Comparison of ENCODE assay signal across 1 cellular context in the genomic region with DNA sequence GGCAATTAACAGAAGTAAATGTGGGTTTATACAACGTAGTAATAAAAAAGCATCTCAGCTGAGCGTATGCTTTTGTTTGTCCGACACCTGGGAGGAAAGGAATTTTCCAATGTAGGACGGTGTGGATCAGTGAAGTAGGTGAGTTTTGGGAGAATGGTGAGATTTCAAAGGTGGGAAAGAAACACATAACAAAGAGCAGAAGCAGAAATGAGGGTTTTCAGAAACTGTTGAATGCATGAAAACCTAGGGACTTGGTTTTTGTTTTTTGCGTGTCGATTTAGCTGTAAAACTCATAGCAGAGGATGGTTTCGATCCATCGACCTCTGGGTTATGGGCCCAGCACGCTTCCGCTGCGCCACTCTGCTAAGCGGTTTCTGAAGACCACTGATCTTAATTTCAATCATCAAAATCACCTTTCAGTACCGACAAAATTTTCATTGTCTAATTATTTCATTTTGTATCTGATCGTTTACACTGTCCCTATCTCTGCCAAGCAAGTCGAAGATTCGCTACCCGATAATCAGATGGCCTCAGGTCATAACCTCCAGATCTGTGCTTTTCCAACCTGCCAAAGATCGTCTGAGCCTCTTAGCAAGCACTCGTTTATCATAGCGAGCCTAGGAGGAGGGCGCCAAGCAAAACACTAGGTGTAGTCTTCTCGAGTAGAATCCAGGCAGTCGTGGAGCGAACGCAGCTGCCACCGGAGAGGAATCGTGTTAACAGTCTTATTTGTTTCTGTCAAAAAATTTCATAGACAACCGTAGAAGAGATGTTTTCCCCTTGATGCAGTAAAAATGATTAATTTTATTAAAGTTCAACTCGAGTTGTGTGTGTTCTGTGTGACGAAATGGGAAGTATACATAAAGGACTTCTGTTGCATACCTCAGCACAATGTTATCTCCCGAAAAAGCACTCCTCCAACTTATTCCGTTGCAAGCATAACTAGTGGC.
TF ChIP-seq lines count a peak whose summit lies in the region.

No MANE protein-coding gene starts in this region.

TF ChIP-seq in endothelial cell of umbilical vein, 7 proteins besides CTCF, POLR2A, EP300 and RAD21 (continued from another document):
- TF ChIP-seq POLR2AphosphoS5 (IDR thresholded peaks at IDR 0.05; ENCODE audit: insufficient read depth, low read depth, low read length) = no peak
- TF ChIP-seq FOS (IDR thresholded peaks at IDR 0.05; ENCODE audit: borderline replicate concordance, insufficient read depth, low read length) = no peak
- TF ChIP-seq GATA2 (IDR thresholded peaks at IDR 0.05; ENCODE audit: insufficient read depth, insufficient read length, low read depth, low read length) = no peak
